ENCODE assay signal across 15 cellular contexts in the genomic region with DNA sequence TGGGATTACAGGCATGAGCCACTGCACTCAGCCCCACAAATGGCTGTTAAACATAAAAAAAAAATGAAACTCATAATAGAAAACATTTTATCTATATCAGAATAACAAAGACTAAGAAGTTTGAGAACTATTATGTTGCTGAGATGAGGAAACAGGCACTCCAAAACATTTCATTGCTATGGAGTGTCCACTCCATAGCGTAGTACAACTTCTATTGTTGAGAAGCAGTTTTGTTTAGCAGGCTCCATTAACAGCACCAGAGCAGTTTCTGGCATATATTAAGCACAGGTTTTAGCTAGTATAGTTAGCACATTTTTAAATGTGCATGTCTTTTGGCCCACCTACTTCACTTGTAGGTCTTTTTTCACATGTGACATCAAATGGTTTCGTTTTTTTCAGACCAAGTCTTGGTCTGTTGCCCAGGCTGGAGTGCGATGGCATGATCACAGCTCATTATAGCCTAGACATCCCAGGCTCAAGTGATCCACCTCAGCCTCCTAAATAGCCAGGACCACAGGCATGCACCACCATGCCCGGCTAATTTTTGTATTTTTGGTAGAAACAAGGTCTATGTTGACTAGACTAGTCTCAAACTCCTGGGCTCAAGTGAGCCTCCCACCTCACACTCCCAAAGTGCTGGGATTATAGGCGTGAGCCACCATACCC.
"Had no signal": no experiment of that assay in that cellular context is flagged by ENCODE, and none has a peak within 500 bp of the region (broad histone marks: within the 10 kb centered on the region; RNA-seq: fewer than 3 reads in every experiment).

No MANE protein-coding gene starts in this region.

- H3K27me3 ChIP-seq: suprapubic skin had no signal

- H3K9me3 ChIP-seq: lower lobe of right lung, prostate gland, suprapubic skin had no signal

- H3K36me3 ChIP-seq: prostate gland had no signal

- H3K27ac ChIP-seq: lower lobe of right lung, prostate gland, suprapubic skin had no signal

- H3K4me1 ChIP-seq: prostate gland had no signal

- H3K4me3 ChIP-seq: lower lobe of right lung, prostate gland, suprapubic skin had no signal

- DNase-seq: activated CD4-positive, alpha-beta T cell treated with anti-CD3 and anti-CD28 coated beads, Interleukin-2, amount 50 U/mL, for 4 hours; activated effector memory CD4-positive, alpha-beta T cell treated with anti-CD3 and anti-CD28 coated beads, Interleukin-2, amount 50 U/mL, for 16 hours; activated T-cell treated with anti-CD3 and anti-CD28 coated beads, Interleukin-2, amount 50 U/mL, for 1 hour; amygdala; dermis blood vessel endothelial cell; hypothalamus; kidney glomerular epithelial cell; lower lobe of right lung; midbrain; naive B cell; nucleus accumbens; stimulated activated CD4-positive, alpha-beta T cell treated with anti-CD3 and anti-CD28 coated beads, Interleukin-2, amount 100 ng/mL, for 48 hours; stimulated activated naive CD4-positive, alpha-beta T cell treated with Interleukin-2 at 50 U/mL for 16 hours had no signal
